In genomic region chr7:139726485-139726869, GRCh38 we compare ENCODE assay signal across 12 cellular contexts. TPM values are rescaled to one million over a fixed set of nuclear protein-coding genes. Genes with fewer than 3 reads are reported as not detected.
A peak's percentile ranks its signal among the peaks of the same experiment; 100 is the strongest.
DNase-seq lines count a peak whose midpoint lies in the region; ATAC-seq and TF ChIP-seq lines count a peak whose summit lies in the region.
"Had no signal": no experiment of that assay in that cellular context is flagged by ENCODE, and none has a peak within 500 bp of the region (broad histone marks: within the 10 kb centered on the region; RNA-seq: fewer than 3 reads in every experiment).

No MANE protein-coding gene starts in this region.

- no peaks in the 10 kb centered on the region for H3K27me3 ChIP-seq in stomach
- H3K27me3 ChIP-seq in ovary = no peaks in the 10 kb centered on the region

- TF ChIP-seq CTCF in activated B cell treated with CpG ODN at 0.5 μM for 24 hours (IDR thresholded peaks at IDR 0.05) = no peak
- TF ChIP-seq CTCF in stomach (IDR thresholded peaks at IDR 0.05) = no peak
- TF ChIP-seq CTCF in ovary (IDR thresholded peaks at IDR 0.05) = no peak

- TF ChIP-seq POLR2A in stomach (IDR thresholded peaks at IDR 0.05) (no peak), ovary (IDR thresholded peaks at IDR 0.05) (no peak)

- no peak for TF ChIP-seq EP300 in stomach (IDR thresholded peaks at IDR 0.05)
- TF ChIP-seq EP300 in ovary (IDR thresholded peaks at IDR 0.05) = no peak

- peak overlapping the region; percentile 42 for H3K27ac Mint-ChIP-seq in activated CD4-positive, alpha-beta T cell treated with anti-CD3 and anti-CD28 coated beads for 36 hours
- peak overlapping the region; percentile 87 for H3K27ac Mint-ChIP-seq in activated B cell treated with CpG ODN at 0.5 μM for 24 hours
- H3K27ac Mint-ChIP-seq: activated CD4-positive, alpha-beta memory T cell treated with anti-CD3 and anti-CD28 coated beads for 36 hours had no signal

- no peak overlapping the region for H3K4me3 Mint-ChIP-seq in activated CD4-positive, alpha-beta T cell treated with anti-CD3 and anti-CD28 coated beads for 36 hours
- H3K4me3 Mint-ChIP-seq in activated B cell treated with CpG ODN at 0.5 μM for 24 hours = no peak overlapping the region
- H3K4me3 Mint-ChIP-seq: activated CD4-positive, alpha-beta memory T cell treated with anti-CD3 and anti-CD28 coated beads for 36 hours; activated naive CD8-positive, alpha-beta T cell treated with anti-CD3 and anti-CD28 coated beads, Interleukin-2, amount 50 U/mL, for 24 hours had no signal

- 75 to 91% (median 81%) methylated on average over 3 of the region's 3 CpGs for WGBS in stomach, 5 donors
- 88 to 94% (median 90%) methylated on average over 3 of the region's 3 CpGs for WGBS in ovary, 3 donors

- H3K36me3 Mint-ChIP-seq in activated CD4-positive, alpha-beta T cell treated with anti-CD3 and anti-CD28 coated beads for 36 hours (ENCODE audit: low read depth) = peaks cover 8% of the 10 kb centered on the region
- H3K36me3 Mint-ChIP-seq in activated B cell treated with CpG ODN at 0.5 μM for 24 hours (ENCODE audit: low read depth) = peaks cover 1% of the 10 kb centered on the region

- no peaks in the 10 kb centered on the region for H3K27me3 Mint-ChIP-seq in activated CD4-positive, alpha-beta T cell treated with anti-CD3 and anti-CD28 coated beads for 36 hours
- no peaks in the 10 kb centered on the region for H3K27me3 Mint-ChIP-seq in activated B cell treated with CpG ODN at 0.5 μM for 24 hours
- H3K27me3 Mint-ChIP-seq: activated CD4-positive, alpha-beta memory T cell treated with anti-CD3 and anti-CD28 coated beads for 36 hours; activated naive CD8-positive, alpha-beta T cell treated with anti-CD3 and anti-CD28 coated beads, Interleukin-2, amount 50 U/mL, for 24 hours had no signal

- no peaks in the 10 kb centered on the region for H3K9me3 Mint-ChIP-seq in activated CD4-positive, alpha-beta T cell treated with anti-CD3 and anti-CD28 coated beads for 36 hours (ENCODE audit: low read depth)
- H3K9me3 Mint-ChIP-seq in activated B cell treated with CpG ODN at 0.5 μM for 24 hours = no peaks in the 10 kb centered on the region
- H3K9me3 Mint-ChIP-seq: activated CD4-positive, alpha-beta memory T cell treated with anti-CD3 and anti-CD28 coated beads for 36 hours; activated naive CD8-positive, alpha-beta T cell treated with anti-CD3 and anti-CD28 coated beads, Interleukin-2, amount 50 U/mL, for 24 hours had no signal

- H3K9me3 ChIP-seq in stomach (no peaks in the 10 kb centered on the region), ovary (no peaks in the 10 kb centered on the region)

- H3K4me1 ChIP-seq in stomach (peaks cover 43 to 97% (median 58%) of the 10 kb centered on the region in 4 donors), ovary (ENCODE audit: insufficient read depth) (peaks cover 6% of the 10 kb centered on the region)

- peaks cover 56% of the 10 kb centered on the region for H3K4me1 Mint-ChIP-seq in activated CD4-positive, alpha-beta T cell treated with anti-CD3 and anti-CD28 coated beads for 36 hours
- H3K4me1 Mint-ChIP-seq in activated B cell treated with CpG ODN at 0.5 μM for 24 hours = peaks cover 41% of the 10 kb centered on the region

- POLR2A ChIA-PET in activated CD4-positive, alpha-beta T cell treated with anti-CD3 and anti-CD28 coated beads for 36 hours (lab: Charles Lee) = interaction anchor here (0.6 to 0.9 kb wide), 2 partner anchors 48 to 74 kb away, joined by 3 read pairs; no protein-coding TSS in a partner anchor
- POLR2A ChIA-PET in activated B cell treated with CpG ODN at 0.5 μM for 24 hours (lab: Charles Lee) = interaction anchor here (0.8 to 2.7 kb wide), 2 partner anchors 12 to 18 kb away, joined by 4 to 6 read pairs; no protein-coding TSS in a partner anchor

- H3K36me3 ChIP-seq in stomach (peaks cover 0 to 8% (median 4%) of the 10 kb centered on the region in 4 donors), ovary (no peaks in the 10 kb centered on the region)

- peak overlapping the region in 4 of 5 donors; percentile 10 to 70 (median 40) for H3K27ac ChIP-seq in stomach
- H3K27ac ChIP-seq in ovary = no peak overlapping the region

- no peak overlapping the region for H3K4me3 ChIP-seq in stomach
- no peak overlapping the region for H3K4me3 ChIP-seq in ovary

- no peak for DNase-seq in activated CD4-positive, alpha-beta T cell treated with anti-CD3 and anti-CD28 coated beads for 36 hours
- no peak for DNase-seq in activated CD4-positive, alpha-beta T cell treated with anti-CD3 and anti-CD28 coated beads, Interleukin-2, amount 50 U/mL, for 4 hours
- DNase-seq in activated B cell treated with CpG ODN at 0.5 μM for 24 hours (no peak), left lobe of liver (ENCODE audit: low spot score) (peak; percentile 66), stomach (no peak), DMS53 (lab: John Stamatoyannopoulos, UW) (no peak), ovary (no peak)
- DNase-seq in activated CD4-positive, alpha-beta T cell treated with anti-CD3 and anti-CD28 coated beads, Interleukin-2, amount 50 U/mL, for 48 hours = no peak
- DNase-seq: activated CD4-positive, alpha-beta memory T cell treated with anti-CD3 and anti-CD28 coated beads for 36 hours; activated naive CD8-positive, alpha-beta T cell treated with anti-CD3 and anti-CD28 coated beads, Interleukin-2, amount 50 U/mL, for 24 hours; GDM1; Karpas-422 had no signal

- ATAC-seq in activated CD4-positive, alpha-beta T cell treated with anti-CD3 and anti-CD28 coated beads for 36 hours = no peak
- ATAC-seq in activated B cell treated with CpG ODN at 0.5 μM for 24 hours (ENCODE audit: low read depth) (no peak), left lobe of liver (peak; percentile 61)
- ATAC-seq: activated naive CD8-positive, alpha-beta T cell treated with anti-CD3 and anti-CD28 coated beads, Interleukin-2, amount 50 U/mL, for 24 hours had no signal

- CTCF ChIA-PET in activated CD4-positive, alpha-beta T cell treated with anti-CD3 and anti-CD28 coated beads for 36 hours (lab: Charles Lee) = no interaction called here
- CTCF ChIA-PET in activated B cell treated with CpG ODN at 0.5 μM for 24 hours (lab: Charles Lee) = interaction anchor here (1.4 kb wide), 1 partner anchor 79 kb away, joined by 3 read pairs; no protein-coding TSS in a partner anchor

- intact Hi-C loops in activated CD4-positive, alpha-beta T cell treated with anti-CD3 and anti-CD28 coated beads for 36 hours (cut with DNase I, micrococcal nuclease) = loop anchor here in 1 of 2 experiments (1.0 kb wide), 1 partner anchor 44 kb away; no protein-coding TSS in a partner anchor
- intact Hi-C loops in activated B cell treated with CpG ODN at 0.5 μM for 24 hours (cut with micrococcal nuclease) (no loop called here), stomach (cut with DNase I; ENCODE audit: low total_unique reads) (no loop called here), ovary (cut with DNase I) (no loop called here)

RNA-seq across cellular contexts. Expression of gene HIPK2, which starts 51.3 kb away (rescaled TPM):
- total RNA-seq in activated CD4-positive, alpha-beta T cell treated with anti-CD3 and anti-CD28 coated beads for 36 hours = 10 to 100 TPM; 23.9 to 36.2 TPM
- total RNA-seq in activated B cell treated with CpG ODN at 0.5 μM for 24 hours (21.1 and 23.0 TPM in 2 replicates), left lobe of liver (63.7 TPM), stomach (100 to 1,000 TPM in 1 of 5 donors, 10 to 100 TPM in 3, 1 to 10 TPM in 1; 9.3 to 103 (median 60.7) TPM), ovary (10 to 100 TPM in 6 of 7 donors, 1 to 10 TPM in 1; 9.9 to 38.4 (median 35.1) TPM)
- polyA plus RNA-seq in stomach (10 to 100 TPM in 2 of 3 donors, 1 to 10 TPM in 1; 3.4 to 45.0 (median 10.7) TPM), ovary (10 to 100 TPM in 1 of 2 donors, 1 to 10 TPM in 1; 7.3 to 14.8 TPM)

Comparison
In these comparisons a context has a peak if more than half of its experiments do, and no peak if none do; other contexts are left out.
1. H3K27ac ChIP-seq: peak in stomach (4 of 5); none in ovary (0 of 2).